In the genomic region with DNA sequence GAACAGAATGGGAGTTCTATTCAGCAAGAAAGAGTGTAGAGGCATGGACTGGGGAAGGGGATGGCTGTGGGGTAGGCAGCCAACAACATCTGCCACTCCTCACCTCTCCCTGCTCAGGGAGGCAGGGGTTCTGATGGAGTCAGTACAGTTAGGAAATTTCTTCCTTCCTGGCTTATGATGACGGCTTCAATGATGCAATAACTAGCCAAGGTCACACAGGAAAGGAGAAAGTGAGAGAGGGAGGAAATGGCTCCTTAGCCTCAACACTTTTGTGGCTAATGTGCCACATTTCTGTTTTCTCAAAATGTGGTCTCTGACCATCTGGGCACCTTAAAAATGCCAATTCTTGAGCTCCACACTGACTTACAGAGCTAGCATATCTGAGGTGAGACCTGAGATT, we compare ENCODE assay signal across 1 cellular context.
TF ChIP-seq lines count a peak whose summit lies in the region.

No MANE protein-coding gene starts in this region.

TF ChIP-seq in K562, 482 proteins besides CTCF, POLR2A, EP300 and RAD21:
- no peak for TF ChIP-seq KLF10 (CRISPR knock-in tag; IDR thresholded peaks at IDR 0.05)
- no peak for TF ChIP-seq PTBP1 (IDR thresholded peaks at IDR 0.05; ENCODE audit: low read depth, low read length)
- TF ChIP-seq BACH1 (tag; IDR thresholded peaks at IDR 0.05), result no peak
- no peak for TF ChIP-seq FOXJ2 (tag; IDR thresholded peaks at IDR 0.05)
- no peak for TF ChIP-seq TARDBP (IDR thresholded peaks at IDR 0.05)
- TF ChIP-seq ZKSCAN3 (CRISPR knock-in tag; IDR thresholded peaks at IDR 0.05), result no peak
- no peak for TF ChIP-seq ID3 (CRISPR knock-in tag; IDR thresholded peaks at IDR 0.05)
- no peak for TF ChIP-seq ID3 (tag; IDR thresholded peaks at IDR 0.05)
- peak; percentile 47; the same call in 1 of the 2 replicates for TF ChIP-seq CEBPG (CRISPR knock-in tag; IDR thresholded peaks at IDR 0.05)
- TF ChIP-seq CEBPG (tag; conservative IDR thresholded peaks at IDR 0.05 in 1 of 2, IDR thresholded peaks at IDR 0.05 in 1 of 2), result peak; percentile 81 to 91
- TF ChIP-seq JUND (IDR thresholded peaks at IDR 0.05; ENCODE audit: borderline replicate concordance, low read depth, low read length), result no peak
- TF ChIP-seq JUND (tag; IDR thresholded peaks at IDR 0.05; ENCODE audit: borderline replicate concordance, low read depth, low read length), result no peak
- no peak for TF ChIP-seq FOSL1 (tag; conservative IDR thresholded peaks at IDR 0.05)
- TF ChIP-seq PHB2 (IDR thresholded peaks at IDR 0.05; ENCODE audit: low read depth), result no peak
- TF ChIP-seq ZNF639 (CRISPR knock-in tag; conservative IDR thresholded peaks at IDR 0.05 in 1 of 2, IDR thresholded peaks at IDR 0.05 in 1 of 2), result no peak
- TF ChIP-seq NR2C2 (CRISPR knock-in tag; IDR thresholded peaks at IDR 0.05), result no peak
- TF ChIP-seq NR2C2 (tag; IDR thresholded peaks at IDR 0.05), result peak; percentile 35; the same call in 1 of the 2 replicates
- no peak for TF ChIP-seq WHSC1 (IDR thresholded peaks at IDR 0.05; ENCODE audit: low read length)
- peak; percentile 39; the same call in 1 of the 2 replicates for TF ChIP-seq GABPA (tag; conservative IDR thresholded peaks at IDR 0.05; ENCODE audit: low read depth)
- no peak for TF ChIP-seq NFIX (CRISPR knock-in tag; IDR thresholded peaks at IDR 0.05; ENCODE audit: low read depth)
- TF ChIP-seq TRIM24 (IDR thresholded peaks at IDR 0.05), result 0 out of 4 replicates have a peak, but pooled peaks of 1 of the 2 experiments have one; percentile 18
- no peak for TF ChIP-seq PML (IDR thresholded peaks at IDR 0.05; ENCODE audit: low read length)
- no peak for TF ChIP-seq GTF2B (IDR thresholded peaks at IDR 0.05; ENCODE audit: extremely low read depth, insufficient read length)
- no peak for TF ChIP-seq GATA2 (CRISPR knock-in tag; IDR thresholded peaks at IDR 0.05)
- peak; percentile 89 for TF ChIP-seq ZNF175 (CRISPR knock-in tag; IDR thresholded peaks at IDR 0.05; ENCODE audit: low read depth)
- no peak for TF ChIP-seq L3MBTL2 (IDR thresholded peaks at IDR 0.05)
- TF ChIP-seq ETV1 (tag; conservative IDR thresholded peaks at IDR 0.05; ENCODE audit: low read depth), result peak; percentile 38
- peak; percentile 92 for TF ChIP-seq ZNF584 (CRISPR knock-in tag; IDR thresholded peaks at IDR 0.05; ENCODE audit: low read depth)
- TF ChIP-seq CEBPB (tag; IDR thresholded peaks at IDR 0.05), result peak; percentile 41; the same call in 1 of the 2 replicates
- TF ChIP-seq ZNF146 (CRISPR knock-in tag; IDR thresholded peaks at IDR 0.05; ENCODE audit: unreplicated experiment), result no peak
- TF ChIP-seq, protein P1, sequence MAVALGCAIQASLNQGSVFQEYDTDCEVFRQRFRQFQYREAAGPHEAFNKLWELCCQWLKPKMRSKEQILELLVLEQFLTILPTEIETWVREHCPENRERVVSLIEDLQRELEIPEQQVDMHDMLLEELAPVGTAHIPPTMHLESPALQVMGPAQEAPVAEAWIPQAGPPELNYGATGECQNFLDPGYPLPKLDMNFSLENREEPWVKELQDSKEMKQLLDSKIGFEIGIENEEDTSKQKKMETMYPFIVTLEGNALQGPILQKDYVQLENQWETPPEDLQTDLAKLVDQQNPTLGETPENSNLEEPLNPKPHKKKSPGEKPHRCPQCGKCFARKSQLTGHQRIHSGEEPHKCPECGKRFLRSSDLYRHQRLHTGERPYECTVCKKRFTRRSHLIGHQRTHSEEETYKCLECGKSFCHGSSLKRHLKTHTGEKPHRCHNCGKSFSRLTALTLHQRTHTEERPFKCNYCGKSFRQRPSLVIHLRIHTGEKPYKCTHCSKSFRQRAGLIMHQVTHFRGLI (CRISPR knock-in tag; IDR thresholded peaks at IDR 0.05), result no peak
- TF ChIP-seq TAF15 (IDR thresholded peaks at IDR 0.05; ENCODE audit: low read depth, low read length), result no peak
- TF ChIP-seq ZNF354B (CRISPR knock-in tag; IDR thresholded peaks at IDR 0.05), result no peak
- no peak for TF ChIP-seq CAMTA2 (CRISPR knock-in tag; conservative IDR thresholded peaks at IDR 0.05)
- TF ChIP-seq ARID1B (IDR thresholded peaks at IDR 0.05), result no peak
- peak; percentile 78; the same call in 1 of the 2 replicates for TF ChIP-seq ZNF589 (CRISPR knock-in tag; IDR thresholded peaks at IDR 0.05; ENCODE audit: low read depth)
- TF ChIP-seq, protein P2, sequence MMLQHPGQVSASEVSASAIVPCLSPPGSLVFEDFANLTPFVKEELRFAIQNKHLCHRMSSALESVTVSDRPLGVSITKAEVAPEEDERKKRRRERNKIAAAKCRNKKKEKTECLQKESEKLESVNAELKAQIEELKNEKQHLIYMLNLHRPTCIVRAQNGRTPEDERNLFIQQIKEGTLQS (IDR thresholded peaks at IDR 0.05), result peak; percentile 80
- TF ChIP-seq, protein P2 (CRISPR knock-in tag; conservative IDR thresholded peaks at IDR 0.05), result no peak
- TF ChIP-seq, protein P3, sequence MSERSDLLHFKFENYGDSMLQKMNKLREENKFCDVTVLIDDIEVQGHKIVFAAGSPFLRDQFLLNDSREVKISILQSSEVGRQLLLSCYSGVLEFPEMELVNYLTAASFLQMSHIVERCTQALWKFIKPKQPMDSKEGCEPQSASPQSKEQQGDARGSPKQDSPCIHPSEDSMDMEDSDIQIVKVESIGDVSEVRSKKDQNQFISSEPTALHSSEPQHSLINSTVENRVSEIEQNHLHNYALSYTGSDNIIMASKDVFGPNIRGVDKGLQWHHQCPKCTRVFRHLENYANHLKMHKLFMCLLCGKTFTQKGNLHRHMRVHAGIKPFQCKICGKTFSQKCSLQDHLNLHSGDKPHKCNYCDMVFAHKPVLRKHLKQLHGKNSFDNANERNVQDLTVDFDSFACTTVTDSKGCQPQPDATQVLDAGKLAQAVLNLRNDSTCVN (CRISPR knock-in tag; IDR thresholded peaks at IDR 0.05), result no peak
- peak; percentile 54; the same call in 1 of the 2 replicates for TF ChIP-seq ESRRA (IDR thresholded peaks at IDR 0.05; ENCODE audit: borderline replicate concordance, low read depth)
